8 cellular contexts compared by ENCODE assay signal in genomic region chr1:38992450-38993111, GRCh38. TPM values are rescaled to one million over a fixed set of nuclear protein-coding genes. Genes with fewer than 3 reads are reported as not detected.
A peak's percentile ranks its signal among the peaks of the same experiment; 100 is the strongest.
DNase-seq lines count a peak whose midpoint lies in the region; ATAC-seq and TF ChIP-seq lines count a peak whose summit lies in the region.

No MANE protein-coding gene starts in this region.

- H3K27me3 Mint-ChIP-seq in CD4-positive, CD25-positive, alpha-beta regulatory T cell: peaks cover 6% of the 10 kb centered on the region

- peaks cover 62% of the 10 kb centered on the region for H3K79me2 ChIP-seq in neural cell (replicated peaks; ENCODE audit: insufficient read depth, low read length)

- H3F3A ChIP-seq in neural cell (ENCODE audit: insufficient read depth, low read length, poor library complexity, severe bottlenecking): peaks cover 7% of the 10 kb centered on the region

- no peaks in the 10 kb centered on the region for H3K9me3 Mint-ChIP-seq in CD4-positive, CD25-positive, alpha-beta regulatory T cell

- peaks cover 24 to 66% (median 43%) of the 10 kb centered on the region in 4 donors for H3K4me1 Mint-ChIP-seq in CD4-positive, CD25-positive, alpha-beta regulatory T cell

- no peak overlapping the region for H2AFZ ChIP-seq in neural cell (ENCODE audit: low read depth, low read length)

- H3K27ac ChIP-seq in CD4-positive, CD25-positive, alpha-beta regulatory T cell (ENCODE audit: insufficient read depth, low read length, poor library complexity, severe bottlenecking): peak overlapping the region; percentile 90
- H3K27ac ChIP-seq in coronary artery (peak overlapping the region; percentile 93), neural cell (ENCODE audit: low read length) (peak overlapping the region; percentile 93)

- H3K36me3 Mint-ChIP-seq in CD4-positive, CD25-positive, alpha-beta regulatory T cell: peaks cover 14% of the 10 kb centered on the region

- H3K9me3 ChIP-seq in CD4-positive, CD25-positive, alpha-beta regulatory T cell (ENCODE audit: control insufficient read depth in 2 of 2, low read length in 2 of 2): no peaks in the 10 kb centered on the region
- no peaks in the 10 kb centered on the region for H3K9me3 ChIP-seq in neural cell (ENCODE audit: low read length)

- H3K27me3 ChIP-seq in CD4-positive, CD25-positive, alpha-beta regulatory T cell (ENCODE audit: control insufficient read depth, insufficient read depth, low read length): no peaks in the 10 kb centered on the region
- no peaks in the 10 kb centered on the region for H3K27me3 ChIP-seq in neural cell (ENCODE audit: insufficient read depth, low read depth, low read length)

- TF ChIP-seq EP300 in neural cell (conservative IDR thresholded peaks at IDR 0.05; ENCODE audit: poor library complexity, severe bottlenecking): no peak

- peak overlapping the region; percentile 90 to 96 (median 92) for H3K4me3 Mint-ChIP-seq in CD4-positive, CD25-positive, alpha-beta regulatory T cell

- ATAC-seq in CD4-positive, CD25-positive, alpha-beta regulatory T cell (ENCODE audit: low read depth in 2 of 2): no peak

- H3K9ac ChIP-seq in neural cell (ENCODE audit: low read length): peak overlapping the region; percentile 92

- peak overlapping the region; percentile 78 to 98 (median 87) for H3K27ac Mint-ChIP-seq in CD4-positive, CD25-positive, alpha-beta regulatory T cell

- H3K4me1 ChIP-seq in CD4-positive, CD25-positive, alpha-beta regulatory T cell (ENCODE audit: control insufficient read depth, insufficient read depth, low read length, poor library complexity, severe bottlenecking): peaks cover 64% of the 10 kb centered on the region

- peaks cover 8% of the 10 kb centered on the region for H3K36me3 ChIP-seq in CD4-positive, CD25-positive, alpha-beta regulatory T cell (ENCODE audit: control insufficient read depth, insufficient read depth, low read length)
- H3K36me3 ChIP-seq in neural cell (ENCODE audit: insufficient read depth, low read length): no peaks in the 10 kb centered on the region

- TF ChIP-seq RAD21 in neural cell (conservative IDR thresholded peaks at IDR 0.05): no peak

- peaks cover 7% of the 10 kb centered on the region for H4K20me1 ChIP-seq in neural cell (ENCODE audit: insufficient read depth)

- TF ChIP-seq CTCF in LNCaP clone FGC (IDR thresholded peaks at IDR 0.05; ENCODE audit: control insufficient read depth, extremely low read depth, insufficient read depth): no peak
- no peak for TF ChIP-seq CTCF in coronary artery (IDR thresholded peaks at IDR 0.05)
- TF ChIP-seq CTCF in neural cell (IDR thresholded peaks at IDR 0.05; ENCODE audit: poor library complexity, severe bottlenecking): no peak

- peak overlapping the region; percentile 82 for H3K4me2 ChIP-seq in neural cell (ENCODE audit: low read length)

- no peaks in the 10 kb centered on the region for H3K9me2 ChIP-seq in neural cell (ENCODE audit: insufficient read depth, low read length)

- H3K4me3 ChIP-seq in CD4-positive, CD25-positive, alpha-beta regulatory T cell (ENCODE audit: low read depth, low read length): peak overlapping the region; percentile 98
- H3K4me3 ChIP-seq in LNCaP clone FGC (ENCODE audit: low read depth, low read length) (peak overlapping the region; percentile 83), coronary artery (peak overlapping the region; percentile 90), neural cell (ENCODE audit: low read length) (peak overlapping the region; percentile 72)

- peak in 1 of 3 donors; percentile 30 for DNase-seq in CD4-positive, CD25-positive, alpha-beta regulatory T cell
- DNase-seq in LNCaP clone FGC (ENCODE audit: low read depth): no peak
- no peak for DNase-seq in coronary artery (ENCODE audit: low spot score)
- no peak for DNase-seq in DMS114 treated with DMSO at 0.1 percent for 48 hours (lab: John Stamatoyannopoulos, UW; ENCODE audit: unreplicated experiment)
- no peak for DNase-seq in NCI-H1048 (lab: John Stamatoyannopoulos, UW)
- no peak for DNase-seq in stimulated activated naive CD4-positive, alpha-beta T cell treated with Interleukin-2 at 50 U/mL for 16 hours (lab: John Stamatoyannopoulos, UW)
- DNase-seq in ecto neural progenitor cell (ENCODE audit: low spot score): no peak

TF ChIP-seq in neural cell, 6 proteins besides CTCF, POLR2A, EP300 and RAD21:
- TF ChIP-seq POLR2AphosphoS5 (IDR thresholded peaks at IDR 0.05) (no peak), TAF1 (IDR thresholded peaks at IDR 0.05; ENCODE audit: low read depth) (no peak), SMC3 (conservative IDR thresholded peaks at IDR 0.05; ENCODE audit: poor library complexity) (no peak), EZH2 (IDR thresholded peaks at IDR 0.05; ENCODE audit: borderline replicate concordance, insufficient read depth, low read length, poor library complexity, severe bottlenecking) (no peak), MXI1 (conservative IDR thresholded peaks at IDR 0.05; ENCODE audit: poor library complexity, severe bottlenecking) (no peak), REST (IDR thresholded peaks at IDR 0.05; ENCODE audit: borderline replicate concordance) (no peak)
TF ChIP-seq in neural cell: peak in this region for 0.

RNA-seq across cellular contexts. Expression of gene AKIRIN1, which starts 1.5 kb away (rescaled TPM):
- total RNA-seq in CD4-positive, CD25-positive, alpha-beta regulatory T cell: 97.9 TPM
- 100 to 1,000 TPM in 2 of 4 donors, 10 to 100 TPM in 2; 99.4 to 109 (median 103) TPM for polyA plus RNA-seq in CD4-positive, CD25-positive, alpha-beta regulatory T cell
- 179 and 181 TPM in 2 replicates for polyA plus RNA-seq in neural cell
- polyA minus RNA-seq in neural cell: 110 and 122 TPM in 2 replicates

RNA-seq across cellular contexts. Expression of gene NDUFS5, which starts 33.6 kb away (rescaled TPM):
- total RNA-seq in CD4-positive, CD25-positive, alpha-beta regulatory T cell: 101 TPM
- polyA plus RNA-seq in CD4-positive, CD25-positive, alpha-beta regulatory T cell: 100 to 1,000 TPM; 612 to 867 (median 641) TPM
- polyA plus RNA-seq in neural cell: 848 and 1,398 TPM in 2 replicates
- polyA minus RNA-seq in neural cell: 252 and 303 TPM in 2 replicates

RNA-seq across cellular contexts. Expression of gene RHBDL2, which starts 51.0 kb away (rescaled TPM):
- not detected for total RNA-seq in CD4-positive, CD25-positive, alpha-beta regulatory T cell
- under 1 TPM in 2 of 4 donors, not detected in 2; 0.10 TPM for polyA plus RNA-seq in CD4-positive, CD25-positive, alpha-beta regulatory T cell
- polyA plus RNA-seq in neural cell: not detected in 2 replicates
- polyA minus RNA-seq in neural cell: not detected in 2 replicates
